ENCODE assay signal across 8 cellular contexts in the genomic region with DNA sequence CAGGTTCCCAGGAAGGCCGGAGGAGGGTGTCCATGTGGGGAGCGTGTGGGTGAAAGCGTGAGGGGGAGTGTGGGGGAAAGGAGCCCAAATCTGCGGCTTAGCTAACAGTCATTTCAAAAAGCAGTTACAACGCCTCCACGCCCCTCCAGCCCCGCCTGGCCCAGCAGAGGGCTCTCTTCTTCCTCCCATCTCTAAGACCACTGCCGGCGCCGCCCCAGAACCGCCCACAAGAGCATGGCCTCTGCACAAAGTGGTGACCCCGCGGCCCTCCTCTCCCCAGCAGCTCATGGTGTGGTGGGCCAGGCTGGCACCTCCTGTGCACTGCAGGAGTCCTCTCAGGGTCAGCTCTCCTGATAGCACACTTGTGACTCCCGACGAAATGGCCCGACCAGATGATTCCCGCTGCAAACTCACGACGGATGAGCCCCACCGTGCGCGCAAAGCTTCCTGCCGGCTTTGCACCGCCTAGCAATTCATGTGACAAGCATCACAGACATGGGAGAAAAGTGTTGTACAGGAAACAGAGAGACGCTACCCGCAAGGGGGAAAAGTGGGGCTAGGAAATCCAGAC.
DNase-seq lines count a peak whose midpoint lies in the region; ATAC-seq, FAIRE-seq and TF ChIP-seq lines count a peak whose summit lies in the region.

No MANE protein-coding gene starts in this region.

- H3K27ac ChIP-seq in C4-2B: no peak overlapping the region

- H3K4me3 ChIP-seq in fibroblast of pulmonary artery (replicated peaks; ENCODE audit: low read depth, low read length): peak overlapping the region; percentile 53

- ATAC-seq in HG03432 (IDR thresholded peaks at IDR 0.05; ENCODE audit: unreplicated experiment): peak; percentile 99
- peak; percentile 98 for ATAC-seq in stimulated activated naive CD8-positive, alpha-beta T cell treated with anti-CD3 and anti-CD28 coated beads, Interleukin-15, Interleukin-2, amounts not matched to agents 100 U/mL and 50 U/mL, for 24 hours

- peak; percentile 27; the same call in 1 of the 2 replicates for TF ChIP-seq CTCF in C4-2B (conservative IDR thresholded peaks at IDR 0.05)
- TF ChIP-seq CTCF in fibroblast of pulmonary artery (IDR thresholded peaks at IDR 0.05; ENCODE audit: low read length, missing control alignments): peak; percentile 77
- peak; percentile 36 for TF ChIP-seq CTCF in nephron progenitor cell (IDR thresholded peaks at IDR 0.05)

- no peaks in the 10 kb centered on the region for H3K36me3 Mint-ChIP-seq in nephron progenitor cell (ENCODE audit: low read depth)

- peak overlapping the region; percentile 94 for H3K27ac Mint-ChIP-seq in nephron progenitor cell

- peaks cover 3% of the 10 kb centered on the region for H3K27me3 Mint-ChIP-seq in nephron progenitor cell (ENCODE audit: low read depth, poor library complexity)

- DNase-seq in GM19239 (ENCODE audit: insufficient read length, low spot score) (peak; percentile 68), OCI-M2 (lab: John Stamatoyannopoulos, UW; ENCODE audit: unreplicated experiment) (peak; percentile 41), fibroblast of pulmonary artery (ENCODE audit: low read depth) (peak; percentile 77), nephron progenitor cell (peak; percentile 83)
- DNase-seq in activated T-helper 1 cell treated with anti-CD3 and anti-CD28 coated beads, Interleukin-2, amount 50 U/mL, for 16 hours (ENCODE audit: low read depth in 1 of 2, low spot score in 1 of 2): peak; percentile 69 to 74
- DNase-seq in stimulated activated naive CD8-positive, alpha-beta T cell treated with anti-CD3 and anti-CD28 coated beads, Interleukin-15, Interleukin-2, amounts not matched to agents 100 U/mL and 50 U/mL, for 24 hours: peak; percentile 88

- peak overlapping the region; percentile 78 for H3K4me3 Mint-ChIP-seq in nephron progenitor cell

- peak; percentile 93 for FAIRE-seq in GM19239 (lab: Jason Lieb, UNC)

- peaks cover 40% of the 10 kb centered on the region for H3K4me1 Mint-ChIP-seq in nephron progenitor cell

- no peaks in the 10 kb centered on the region for H3K9me3 Mint-ChIP-seq in nephron progenitor cell

Comparison
In these comparisons a context has a peak if more than half of its experiments do, and no peak if none do; other contexts are left out.
1. CTCF ChIP-seq: peak in every context shown above with its lines; median percentile 77 in fibroblast of pulmonary artery; 36 in nephron progenitor cell; 27 in C4-2B.